In genomic region chr21:43971992-43972255, GRCh38 we compare ENCODE assay signal across 15 cellular contexts. TPM values are rescaled to one million over a fixed set of nuclear protein-coding genes. Genes with fewer than 3 reads are reported as not detected.
DNase-seq lines count a peak whose midpoint lies in the region; ATAC-seq and TF ChIP-seq lines count a peak whose summit lies in the region.
"Had no signal": no experiment of that assay in that cellular context is flagged by ENCODE, and none has a peak within 500 bp of the region (broad histone marks: within the 10 kb centered on the region; RNA-seq: fewer than 3 reads in every experiment).

No MANE protein-coding gene starts in this region.

- WGBS in psoas muscle, 3 donors, result 91 to 99% (median 95%) methylated on average over 11 of the region's 11 CpGs

- no peaks in the 10 kb centered on the region for H3K9me3 ChIP-seq in psoas muscle
- H3K9me3 ChIP-seq: BLaER1 treated with 17β-estradiol and CSF1 and Interleukin-3, amounts not matched to agents 10 nM and 100 nM; HAP-1 had no signal

- DNase-seq in Right ventricle myocardium inferior (ENCODE audit: missing footprints) (peak; percentile 3), cardiac septum (ENCODE audit: low spot score) (no peak), psoas muscle (no peak), COLO829 (ENCODE audit: low spot score) (no peak), AG08396 (ENCODE audit: low spot score) (no peak), medulla oblongata (ENCODE audit: extremely low spot score) (no peak)
- DNase-seq: 8988T; CD8-positive, alpha-beta T cell; COR-L47; DMS 273 treated with DMSO at 0.1 percent for 48 hours; GM23248 had no signal

- TF ChIP-seq CTCF in psoas muscle (IDR thresholded peaks at IDR 0.05), result no peak

- H3K4me3 ChIP-seq in psoas muscle, result no peak overlapping the region
- H3K4me3 ChIP-seq: BLaER1 treated with 17β-estradiol and CSF1 and Interleukin-3, amounts not matched to agents 10 nM and 100 nM; GM23248; HAP-1 had no signal

- H3K27me3 ChIP-seq in layer of hippocampus (ENCODE audit: control insufficient read depth, insufficient read depth, low read length) (no peaks in the 10 kb centered on the region), psoas muscle (ENCODE audit: insufficient read depth in 3 of 3, low read length in 2 of 3) (no peaks in the 10 kb centered on the region)
- H3K27me3 ChIP-seq: BLaER1 treated with 17β-estradiol and CSF1 and Interleukin-3, amounts not matched to agents 10 nM and 100 nM had no signal

- peaks cover 7% of the 10 kb centered on the region for H3K4me1 ChIP-seq in psoas muscle
- H3K4me1 ChIP-seq: HAP-1 had no signal

- intact Hi-C loops in Right ventricle myocardium inferior (cut with DNase I), result no loop called here
- intact Hi-C loops in cardiac septum (cut with DNase I), result no loop called here
- intact Hi-C loops in psoas muscle (cut with DNase I), result no loop called here

- H3K36me3 ChIP-seq in psoas muscle (ENCODE audit: insufficient read depth in 1 of 2, low read depth in 1 of 2), result peaks cover 0 to 58% of the 10 kb centered on the region in 2 donors

- no peak for ATAC-seq in Right ventricle myocardium inferior
- no peak for ATAC-seq in psoas muscle
- ATAC-seq: CD8-positive, alpha-beta T cell had no signal

- H3K27ac ChIP-seq in layer of hippocampus (ENCODE audit: low read depth, low read length), result peak overlapping the region; percentile 10
- peak overlapping the region; percentile 81 for H3K27ac ChIP-seq in psoas muscle
- H3K27ac ChIP-seq in temporal lobe (ENCODE audit: low read depth, low read length), result peak overlapping the region; percentile 31
- H3K27ac ChIP-seq: BLaER1 treated with 17β-estradiol and CSF1 and Interleukin-3, amounts not matched to agents 10 nM and 100 nM; GM23248 had no signal

RNA-seq across cellular contexts. Expression of gene TRAPPC10, which starts 40.2 kb away (rescaled TPM):
- total RNA-seq in Right ventricle myocardium inferior (20.3 TPM), cardiac septum (22.2 TPM), psoas muscle (10 to 100 TPM; 13.3 to 22.2 (median 20.4) TPM), temporal lobe (16.2 TPM)
- polyA plus RNA-seq in psoas muscle, result 10 to 100 TPM in 1 of 3 donors, 1 to 10 TPM in 2; 6.4 to 21.4 (median 8.5) TPM

Comparison
In these comparisons a context has a peak if more than half of its experiments do, and no peak if none do; other contexts are left out.
1. H3K27ac ChIP-seq: peak in every context shown above with its lines; median percentile 81 in psoas muscle; 31 in temporal lobe; 10 in layer of hippocampus.